In genomic region chr2:29615841-29616240, GRCh38 we compare ENCODE assay signal across 21 cellular contexts.
DNase-seq lines count a peak whose midpoint lies in the region; ATAC-seq and TF ChIP-seq lines count a peak whose summit lies in the region.
"Had no signal": no experiment of that assay in that cellular context is flagged by ENCODE, and none has a peak within 500 bp of the region (broad histone marks: within the 10 kb centered on the region; RNA-seq: fewer than 3 reads in every experiment).

No MANE protein-coding gene starts in this region.

- H3K4me1 Mint-ChIP-seq in GM23338 (peaks cover 28% of the 10 kb centered on the region), type B pancreatic cell (ENCODE audit: unreplicated experiment) (peaks cover 55% of the 10 kb centered on the region)
- H3K4me1 Mint-ChIP-seq: CD4-positive, CD25-positive, alpha-beta regulatory T cell; CD8-positive, alpha-beta memory T cell had no signal

- H3K27me3 ChIP-seq in GM23338 (ENCODE audit: insufficient read depth) (no peaks in the 10 kb centered on the region), prostate gland (replicated peaks; ENCODE audit: insufficient read depth) (no peaks in the 10 kb centered on the region)
- H3K27me3 ChIP-seq: BE2C had no signal

- no peak for TF ChIP-seq POLR2A in prostate gland (IDR thresholded peaks at IDR 0.05)

- WGBS in mesodermal cell (ENCODE audit: insufficient coverage in 2 of 2), 2 experiments, result 82 to 95% methylated on average over 4 to 5 of the region's 6 CpGs
- WGBS in prostate gland, result 86% methylated on average over 6 of the region's 6 CpGs

- H3K27ac ChIP-seq in GM23338 (ENCODE audit: low read depth), result no peak overlapping the region
- H3K27ac ChIP-seq in mesodermal cell (ENCODE audit: low read depth, low read length, severe bottlenecking), result peak overlapping the region; percentile 4
- no peak overlapping the region for H3K27ac ChIP-seq in prostate gland
- H3K27ac ChIP-seq: GM23248 had no signal

- H3K4me3 Mint-ChIP-seq in GM23338, result no peak overlapping the region
- no peak overlapping the region for H3K4me3 Mint-ChIP-seq in type B pancreatic cell
- H3K4me3 Mint-ChIP-seq: CD4-positive, CD25-positive, alpha-beta regulatory T cell; CD8-positive, alpha-beta memory T cell had no signal

- intact Hi-C loops in prostate gland (cut with DNase I), result no loop called here

- H3K4me3 ChIP-seq in GM23338 (no peak overlapping the region), mesodermal cell (ENCODE audit: extremely low read depth, insufficient read depth, low read length, poor library complexity, severe bottlenecking) (no peak overlapping the region), prostate gland (no peak overlapping the region)
- H3K4me3 ChIP-seq: GM12878, GM23248 had no signal

- no peak for TF ChIP-seq CTCF in GM23338 (conservative IDR thresholded peaks at IDR 0.05; ENCODE audit: low read depth in 2 of 2)
- no peak for TF ChIP-seq CTCF in type B pancreatic cell (conservative IDR thresholded peaks at IDR 0.05)
- TF ChIP-seq CTCF in prostate gland (IDR thresholded peaks at IDR 0.05), result no peak

- no peaks in the 10 kb centered on the region for H3F3A ChIP-seq in GM23338 (replicated peaks; ENCODE audit: low read depth)

- H3K27me3 Mint-ChIP-seq in GM23338 (ENCODE audit: insufficient read depth, low read depth, poor library complexity) (peaks cover 2% of the 10 kb centered on the region), type B pancreatic cell (no peaks in the 10 kb centered on the region)

- no peak for ATAC-seq in GM23338
- ATAC-seq: GM12878, HepG2 had no signal

- H3K36me3 ChIP-seq in GM23338 (ENCODE audit: insufficient read depth), result no peaks in the 10 kb centered on the region
- H3K36me3 ChIP-seq in mesodermal cell (ENCODE audit: control insufficient read depth, insufficient read depth, low read length), result no peaks in the 10 kb centered on the region
- H3K36me3 ChIP-seq in prostate gland, result no peaks in the 10 kb centered on the region
- H3K36me3 ChIP-seq: BE2C had no signal

- no peaks in the 10 kb centered on the region; the same call in 2 of the 3 replicates for H3K9me3 Mint-ChIP-seq in GM23338
- peaks cover 20% of the 10 kb centered on the region for H3K9me3 Mint-ChIP-seq in type B pancreatic cell

- peaks cover 3% of the 10 kb centered on the region; the same call in 1 of the 2 replicates for H3K4me1 ChIP-seq in GM23338 (ENCODE audit: insufficient read depth)
- peaks cover 4% of the 10 kb centered on the region for H3K4me1 ChIP-seq in mesodermal cell (ENCODE audit: control insufficient read depth, insufficient read depth, low read length, poor library complexity, severe bottlenecking)
- H3K4me1 ChIP-seq in prostate gland (replicated peaks), result no peaks in the 10 kb centered on the region

- H2AFZ ChIP-seq in GM23338, result peak overlapping the region; percentile 69; the same call in 1 of the 2 replicates
- H2AFZ ChIP-seq: GM23248 had no signal

- no peak overlapping the region for H3K4me2 ChIP-seq in GM23338

- no peak overlapping the region for H3K27ac Mint-ChIP-seq in GM23338
- peak overlapping the region; percentile 40 for H3K27ac Mint-ChIP-seq in type B pancreatic cell
- H3K27ac Mint-ChIP-seq: CD8-positive, alpha-beta memory T cell had no signal

- H3K9me2 ChIP-seq in GM23338 (ENCODE audit: insufficient read depth), result peaks cover 6% of the 10 kb centered on the region; the same call in 1 of the 2 replicates

- no peaks in the 10 kb centered on the region for H3K79me2 ChIP-seq in GM23338 (replicated peaks; ENCODE audit: insufficient read depth)

- H3K9me3 ChIP-seq in mesodermal cell (ENCODE audit: control insufficient read depth, low read length), result no peaks in the 10 kb centered on the region
- H3K9me3 ChIP-seq in prostate gland, result no peaks in the 10 kb centered on the region
- H3K9me3 ChIP-seq: BE2C had no signal

- DNase-seq in GM23338 (ENCODE audit: low spot score), result no peak
- peak; percentile 58 for DNase-seq in SK-N-DZ (ENCODE audit: low spot score)
- no peak for DNase-seq in type B pancreatic cell (ENCODE audit: extremely low spot score, unreplicated experiment)
- DNase-seq in NCI-H1105 treated with DMSO at 0.1 percent for 48 hours (lab: John Stamatoyannopoulos, UW), result no peak
- DNase-seq in prostate gland (ENCODE audit: low spot score), result no peak
- DNase-seq in amygdala (lab: John Stamatoyannopoulos, UW), result no peak
- DNase-seq: ACHN; BE2C; C1 segment of cervical spinal cord; CD4-positive, CD25-positive, alpha-beta regulatory T cell; CD8-positive, alpha-beta memory T cell; COR-L47; DMS 273 treated with DMSO at 0.1 percent for 48 hours; DMS53; DND-41; EL; GM23248; HCEC 1CT had no signal

- H3K36me3 Mint-ChIP-seq in GM23338 (ENCODE audit: low read depth) (no peaks in the 10 kb centered on the region), type B pancreatic cell (no peaks in the 10 kb centered on the region)
- H3K36me3 Mint-ChIP-seq: CD4-positive, CD25-positive, alpha-beta regulatory T cell; CD8-positive, alpha-beta memory T cell had no signal

- no peaks in the 10 kb centered on the region for H4K20me1 ChIP-seq in GM23338 (replicated peaks; ENCODE audit: insufficient read depth)

TF ChIP-seq in GM23338, 12 proteins besides CTCF, POLR2A, EP300 and RAD21 (continues in another document):
- no peak for TF ChIP-seq REST (IDR thresholded peaks at IDR 0.05; ENCODE audit: unreplicated experiment)
- TF ChIP-seq STAT1 (IDR thresholded peaks at IDR 0.05; ENCODE audit: unreplicated experiment), result no peak
- no peak for TF ChIP-seq EZH2phosphoT487 (IDR thresholded peaks at IDR 0.05; ENCODE audit: unreplicated experiment)
- TF ChIP-seq POLR2AphosphoS5 (IDR thresholded peaks at IDR 0.05; ENCODE audit: low read depth), result no peak
- no peak for TF ChIP-seq ETS1 (IDR thresholded peaks at IDR 0.05)
- no peak for TF ChIP-seq NANOG (IDR thresholded peaks at IDR 0.05; ENCODE audit: borderline replicate concordance)
